ENCODE assay signal across 22 cellular contexts in genomic region chr10:50406457-50407076, GRCh38.
DNase-seq lines count a peak whose midpoint lies in the region; ATAC-seq, FAIRE-seq and TF ChIP-seq lines count a peak whose summit lies in the region.
"Had no signal": no experiment of that assay in that cellular context is flagged by ENCODE, and none has a peak within 500 bp of the region (broad histone marks: within the 10 kb centered on the region; RNA-seq: fewer than 3 reads in every experiment).

No MANE protein-coding gene starts in this region.

- H3K27ac Mint-ChIP-seq in GM23338 = peak overlapping the region; percentile 98
- no peak overlapping the region for H3K27ac Mint-ChIP-seq in naive thymus-derived CD8-positive, alpha-beta T cell
- H3K27ac Mint-ChIP-seq: B cell had no signal

- H3K4me2 ChIP-seq in GM23338 (0 out of 2 replicates have a peak overlapping the region, but pooled peaks have one; percentile 13), GM12878 (ENCODE audit: control insufficient read depth, insufficient read depth) (no peak overlapping the region; the same call in 1 of the 2 replicates), keratinocyte (ENCODE audit: control insufficient read depth, extremely low read depth, insufficient read depth, low read depth, low read length) (no peak overlapping the region)

- H3K36me3 ChIP-seq in GM23338 (ENCODE audit: insufficient read depth) (no peaks in the 10 kb centered on the region), HUES64 (ENCODE audit: insufficient read depth, low read length) (no peaks in the 10 kb centered on the region), GM12878 (ENCODE audit: control insufficient read depth in 2 of 2, insufficient read depth in 2 of 2, low read length in 1 of 2) (peaks cover 0 to 3% of the 10 kb centered on the region in 2 experiments; a peak in 2 of 4 replicates), keratinocyte (ENCODE audit: control insufficient read depth in 2 of 2, extremely low read depth in 1 of 2, insufficient read depth in 2 of 2, low read length in 2 of 2) (no peaks in the 10 kb centered on the region)
- H3K36me3 ChIP-seq: HAP-1 had no signal

- RAD21 ChIA-PET in GM12878 (lab: Charles Lee; ENCODE audit: unreplicated experiment) = interaction anchor here (1.2 kb wide), 1 partner anchor 11 kb away, joined by 6 read pairs; no protein-coding TSS in a partner anchor

- H3K27me3 ChIP-seq in GM23338 (ENCODE audit: insufficient read depth) = no peaks in the 10 kb centered on the region
- H3K27me3 ChIP-seq in HUES64 (ENCODE audit: insufficient read depth, low read length) = no peaks in the 10 kb centered on the region
- no peaks in the 10 kb centered on the region for H3K27me3 ChIP-seq in GM12878 (replicated peaks in 1 of 2; ENCODE audit: control insufficient read depth in 2 of 2, insufficient read depth in 2 of 2, low read length in 1 of 2)
- H3K27me3 ChIP-seq in keratinocyte (ENCODE audit: control insufficient read depth, extremely low read depth, insufficient read depth, low read length) = no peaks in the 10 kb centered on the region

- intact Hi-C loops in GM12878 (cut with micrococcal nuclease; ENCODE audit: unreplicated experiment) = no loop called here

- no peak for TF ChIP-seq RAD21 in GM12878 (IDR thresholded peaks at IDR 0.05; ENCODE audit: insufficient read depth, low read depth, low read length)

- BruUV-seq in GM12878 (replicated peaks; lab: Mats Ljungman, UMichigan) = no TSS peak

- in situ Hi-C loops in GM12878 (cut with MboI) = no loop called here

- SMC1A ChIA-PET in GM12878 (lab: Charles Lee; ENCODE audit: uncharacterized antibody, unreplicated experiment) = interaction anchor here (0.7 to 9.1 kb wide), 10 partner anchors 9 to 171 kb away, joined by 3 to 46 read pairs (median 4); no protein-coding TSS in a partner anchor

- H3F3A ChIP-seq in GM23338 (replicated peaks; ENCODE audit: low read depth) = no peaks in the 10 kb centered on the region

- ATAC-seq in GM23338 = peak; percentile 17; the same call in 1 of the 3 replicates
- ATAC-seq in GM12878 = no peak
- ATAC-seq in naive thymus-derived CD8-positive, alpha-beta T cell = no peak
- ATAC-seq in GM21515 (IDR thresholded peaks at IDR 0.05; ENCODE audit: unreplicated experiment) = no peak
- ATAC-seq: Panc1, SK-N-SH treated with all-trans-retinoic acid at 6 μM for 48 hours had no signal

- TF ChIP-seq EP300 in GM12878 (IDR thresholded peaks at IDR 0.05; ENCODE audit: borderline replicate concordance in 1 of 2, control insufficient read depth in 1 of 2, low read depth in 2 of 2, low read length in 2 of 2) = no peak

- H3K27me3 Mint-ChIP-seq in GM23338 (ENCODE audit: insufficient read depth, low read depth, poor library complexity) = peaks cover 6% of the 10 kb centered on the region
- H3K27me3 Mint-ChIP-seq in naive thymus-derived CD8-positive, alpha-beta T cell = no peaks in the 10 kb centered on the region
- H3K27me3 Mint-ChIP-seq: B cell had no signal

- CTCF ChIA-PET in GM12878 (lab: Yijun Ruan, JAX) = interaction anchor here (0.8 to 1.2 kb wide), 2 partner anchors 10 to 34 kb away, joined by 3 to 5 read pairs; no protein-coding TSS in a partner anchor

- POLR2A ChIA-PET in GM12878 (lab: Charles Lee) = interaction anchor here (1.4 kb wide), 1 partner anchor 10 kb away, joined by 4 read pairs; no protein-coding TSS in a partner anchor
- POLR2A ChIA-PET in naive thymus-derived CD8-positive, alpha-beta T cell (lab: Charles Lee) = interaction anchor here (0.5 kb wide), 1 partner anchor 151 kb away, joined by 3 read pairs; no protein-coding TSS in a partner anchor

- FAIRE-seq in GM12878 (lab: Jason Lieb, UNC) = no peak
- FAIRE-seq in keratinocyte (lab: Jason Lieb, UNC) = no peak
- FAIRE-seq: A204.1, HTR-8/SVneo had no signal

- H3K9me3 ChIP-seq in HUES64 (ENCODE audit: insufficient read depth, low read depth, low read length) = no peaks in the 10 kb centered on the region
- peaks cover 5% of the 10 kb centered on the region; the same call in 2 of the 3 replicates for H3K9me3 ChIP-seq in GM12878 (replicated peaks; ENCODE audit: control insufficient read depth, insufficient read depth, low read length)
- no peaks in the 10 kb centered on the region for H3K9me3 ChIP-seq in keratinocyte (ENCODE audit: control insufficient read depth, low read depth, low read length)
- H3K9me3 ChIP-seq: HAP-1 had no signal

- WGBS in HUES64 = 96% methylated on average over 2 of the region's 2 CpGs
- 94% methylated on average over 2 of the region's 2 CpGs for WGBS in GM12878 (ENCODE audit: insufficient coverage, insufficient replicate concordance, low lambda C conversion rate, missing lambda C conversion rate)

- H2AFZ ChIP-seq in GM23338 (no peak overlapping the region), GM12878 (ENCODE audit: control insufficient read depth, low read depth, low read length) (no peak overlapping the region), keratinocyte (ENCODE audit: control insufficient read depth, low read length) (no peak overlapping the region)

- no peak for DNase-seq in GM23338 (ENCODE audit: low spot score)
- no peak for DNase-seq in GM12878 (ENCODE audit: low read depth, low spot score)
- no peak for DNase-seq in keratinocyte (ENCODE audit: low read depth, low spot score)
- DNase-seq in naive thymus-derived CD8-positive, alpha-beta T cell = no peak
- no peak for DNase-seq in NCI-H1105 (lab: John Stamatoyannopoulos, UW)
- no peak for DNase-seq in epidermal melanocyte (ENCODE audit: insufficient read length, low spot score)
- DNase-seq: DMS153, NCI-H1092, NCI-H1436 treated with DMSO at 0.1 percent for 48 hours, NCI-H1930, NCI-H226, NCI-H510A treated with DMSO at 0.1 percent for 48 hours, NCI-H748 treated with DMSO at 0.1 percent for 48 hours had no signal

- H3K4me1 ChIP-seq in GM23338 (ENCODE audit: insufficient read depth) = peaks cover 46% of the 10 kb centered on the region
- peaks cover 41% of the 10 kb centered on the region for H3K4me1 ChIP-seq in HUES64 (ENCODE audit: insufficient read depth, low read length)
- H3K4me1 ChIP-seq in GM12878 (ENCODE audit: control insufficient read depth, insufficient read depth, low read length) = no peaks in the 10 kb centered on the region
- H3K4me1 ChIP-seq in keratinocyte (ENCODE audit: control insufficient read depth, extremely low read depth, insufficient read depth, low read length) = peaks cover 34% of the 10 kb centered on the region

- H3K79me2 ChIP-seq in GM23338 (replicated peaks; ENCODE audit: insufficient read depth) (peaks cover 34% of the 10 kb centered on the region), GM12878 (ENCODE audit: control insufficient read depth, insufficient read depth, low read length) (peaks cover 93% of the 10 kb centered on the region), keratinocyte (ENCODE audit: control insufficient read depth, insufficient read depth, low read length) (peaks cover 41% of the 10 kb centered on the region)

- H4K20me1 ChIP-seq in GM23338 (replicated peaks; ENCODE audit: insufficient read depth) (no peaks in the 10 kb centered on the region), GM12878 (ENCODE audit: control insufficient read depth, insufficient read depth) (no peaks in the 10 kb centered on the region), keratinocyte (ENCODE audit: control insufficient read depth, extremely low read depth, insufficient read depth, low read length) (no peaks in the 10 kb centered on the region)

- H3K9me1 ChIP-seq in keratinocyte (ENCODE audit: control insufficient read depth, extremely low read depth, insufficient read depth, low read length) = peaks cover 5% of the 10 kb centered on the region

- H3K9me2 ChIP-seq in GM23338 (ENCODE audit: insufficient read depth) = peaks cover 2% of the 10 kb centered on the region; the same call in 1 of the 2 replicates

- peaks cover 59% of the 10 kb centered on the region for H3K4me1 Mint-ChIP-seq in GM23338
- peaks cover 9 to 22% (median 13%) of the 10 kb centered on the region in 4 donors for H3K4me1 Mint-ChIP-seq in naive thymus-derived CD8-positive, alpha-beta T cell

- H3K4me3 Mint-ChIP-seq in GM23338 = no peak overlapping the region
- no peak overlapping the region for H3K4me3 Mint-ChIP-seq in naive thymus-derived CD8-positive, alpha-beta T cell
- H3K4me3 Mint-ChIP-seq: B cell, CD14-positive monocyte had no signal

- peak overlapping the region; percentile 83 for H3K27ac ChIP-seq in GM23338 (ENCODE audit: low read depth)
- peak overlapping the region; percentile 91 for H3K27ac ChIP-seq in HUES64 (ENCODE audit: low read depth, low read length)
- H3K27ac ChIP-seq in GM12878 (ENCODE audit: control insufficient read depth, insufficient read depth) = no peak overlapping the region
- peak overlapping the region; percentile 51 for H3K27ac ChIP-seq in keratinocyte (ENCODE audit: control insufficient read depth, insufficient read depth, low read length)

- TF ChIP-seq POLR2A in GM12878 (IDR thresholded peaks at IDR 0.05; ENCODE audit: low read depth, low read length) = no peak

- TF ChIP-seq CTCF in GM23338 (conservative IDR thresholded peaks at IDR 0.05; ENCODE audit: low read depth in 2 of 2) (no peak), GM12878 (IDR thresholded peaks at IDR 0.05 in 2 of 3, conservative IDR thresholded peaks at IDR 0.05 in 1 of 3; ENCODE audit: control insufficient read depth in 2 of 3, extremely low read depth in 1 of 3, insufficient read depth in 1 of 3, low read depth in 3 of 3, low read length in 3 of 3) (no peak), keratinocyte (optimal IDR thresholded peaks at IDR 0.05 in 1 of 3, IDR thresholded peaks at IDR 0.05 in 1 of 3, conservative IDR thresholded peaks at IDR 0.05 in 1 of 3; ENCODE audit: extremely low read depth in 1 of 3, insufficient read depth in 2 of 3, low read length in 3 of 3) (no peak)

- H3K9me3 Mint-ChIP-seq in GM23338 = peaks cover 3% of the 10 kb centered on the region; the same call in 2 of the 3 replicates
- peaks cover 0 to 19% (median 3%) of the 10 kb centered on the region in 9 donors for H3K9me3 Mint-ChIP-seq in naive thymus-derived CD8-positive, alpha-beta T cell

- dilution Hi-C loops in keratinocyte (cut with MboI; ENCODE audit: extremely low pct_ligation_motif_present, low sequenced_read_pairs) = no loop called here

- H3K4me3 ChIP-seq in GM23338 (no peak overlapping the region), HUES64 (ENCODE audit: low read length) (no peak overlapping the region), GM12878 (no peak overlapping the region), keratinocyte (ENCODE audit: control insufficient read depth in 2 of 3, extremely low read depth in 1 of 3, insufficient read depth in 2 of 3, low read depth in 1 of 3, low read length in 3 of 3) (no peak overlapping the region)
- H3K4me3 ChIP-seq: HAP-1 had no signal

- H3K9ac ChIP-seq in HUES64 (ENCODE audit: low read depth, low read length) = 0 out of 2 replicates have a peak overlapping the region, but pooled peaks have one; percentile 56
- H3K9ac ChIP-seq in GM12878 (ENCODE audit: control insufficient read depth, insufficient read depth, low read length) = no peak overlapping the region
- H3K9ac ChIP-seq in keratinocyte (ENCODE audit: control insufficient read depth, extremely low read depth, insufficient read depth, low read length) = no peak overlapping the region

- H3K36me3 Mint-ChIP-seq in GM23338 (ENCODE audit: low read depth) = peaks cover 21% of the 10 kb centered on the region; the same call in 2 of the 3 replicates
- H3K36me3 Mint-ChIP-seq in naive thymus-derived CD8-positive, alpha-beta T cell = peaks cover 16 to 38% (median 30%) of the 10 kb centered on the region in 3 donors

TF ChIP-seq in GM12878, 131 proteins besides CTCF, POLR2A, EP300 and RAD21 (continues in another document):
- no peak for TF ChIP-seq MTA2 (IDR thresholded peaks at IDR 0.05; ENCODE audit: low read depth)
